In genomic region chr3:120331071-120331470, GRCh38 we compare ENCODE assay signal across 24 cellular contexts. TPM values are rescaled to one million over a fixed set of nuclear protein-coding genes. Genes with fewer than 3 reads are reported as not detected.
DNase-seq lines count a peak whose midpoint lies in the region; ATAC-seq and TF ChIP-seq lines count a peak whose summit lies in the region.
"Had no signal": no experiment of that assay in that cellular context is flagged by ENCODE, and none has a peak within 500 bp of the region (broad histone marks: within the 10 kb centered on the region; RNA-seq: fewer than 3 reads in every experiment).

No MANE protein-coding gene starts in this region.

- H3K36me3 Mint-ChIP-seq in activated T-cell treated with anti-CD3 and anti-CD28 coated beads, Interleukin-2, amount 50 U/mL, for 24 hours (ENCODE audit: low read depth) = peaks cover 84% of the 10 kb centered on the region

- intact Hi-C loops in Right ventricle myocardium superior (cut with DNase I) = no loop called here

- no peaks in the 10 kb centered on the region for H3K9me3 Mint-ChIP-seq in activated T-cell treated with anti-CD3 and anti-CD28 coated beads, Interleukin-2, amount 50 U/mL, for 24 hours
- H3K9me3 Mint-ChIP-seq: CD4-positive, alpha-beta T cell; H9 had no signal

- H3K27ac Mint-ChIP-seq in activated T-cell treated with anti-CD3 and anti-CD28 coated beads, Interleukin-2, amount 50 U/mL, for 24 hours = peak overlapping the region; percentile 6
- H3K27ac Mint-ChIP-seq: CD4-positive, alpha-beta T cell had no signal

- no peaks in the 10 kb centered on the region for H3K27me3 Mint-ChIP-seq in activated T-cell treated with anti-CD3 and anti-CD28 coated beads, Interleukin-2, amount 50 U/mL, for 24 hours
- H3K27me3 Mint-ChIP-seq: CD4-positive, alpha-beta T cell had no signal

- no peak for ATAC-seq in Right ventricle myocardium superior (ENCODE audit: poor library complexity)

- DNase-seq in activated T-cell treated with anti-CD3 and anti-CD28 coated beads, Interleukin-2, amount 50 U/mL, for 24 hours = no peak
- no peak for DNase-seq in activated T-cell treated with anti-CD3 and anti-CD28 coated beads for 4 hours
- peak; percentile 18 for DNase-seq in MV-4-11 (lab: John Stamatoyannopoulos, UW)
- DNase-seq in fibroblast of mammary gland (ENCODE audit: low read depth) = peak; percentile 23
- DNase-seq in renal cortical epithelial cell (ENCODE audit: low read depth) = peak; percentile 63
- DNase-seq in stimulated activated CD4-positive, alpha-beta T cell treated with anti-CD3 and anti-CD28 coated beads, Interleukin-12 subunit alpha, Interleukin-12 subunit beta, amount 100 ng/mL, for 4 hours = no peak
- no peak for DNase-seq in Right ventricle myocardium superior
- no peak for DNase-seq in effector CD8-positive, alpha-beta T cell (lab: John Stamatoyannopoulos, UW)
- DNase-seq: CD4-positive, alpha-beta T cell; DMS53; GM23248; H9; Karpas-422; NCI-H1105 treated with DMSO at 0.1 percent for 48 hours; NCI-H146; NCI-H1930; NCI-H2107; NCI-H446; NCI-H526; RPMI8226; SHP77 treated with DMSO at 0.1 percent for 48 hours; SK-N-SH had no signal

- H3K4me3 Mint-ChIP-seq in activated T-cell treated with anti-CD3 and anti-CD28 coated beads, Interleukin-2, amount 50 U/mL, for 24 hours = no peak overlapping the region
- H3K4me3 Mint-ChIP-seq: CD4-positive, alpha-beta T cell; H9 had no signal

- H3K4me1 Mint-ChIP-seq in activated T-cell treated with anti-CD3 and anti-CD28 coated beads, Interleukin-2, amount 50 U/mL, for 24 hours (ENCODE audit: low read depth) = peaks cover 2% of the 10 kb centered on the region

- TF ChIP-seq CTCF in fibroblast of mammary gland (conservative IDR thresholded peaks at IDR 0.05; ENCODE audit: control insufficient read depth, insufficient read depth, low read depth, low read length) = no peak

- H3K4me3 ChIP-seq in fibroblast of mammary gland (ENCODE audit: control insufficient read depth, low read depth, low read length) = no peak overlapping the region
- H3K4me3 ChIP-seq: BLaER1, GM23248 had no signal

RNA-seq across cellular contexts. Expression of gene LRRC58, which starts 18.1 kb away (rescaled TPM):
- total RNA-seq in renal cortical epithelial cell = 30.7 and 37.2 TPM in 2 replicates
- total RNA-seq in Right ventricle myocardium superior = 7.9 TPM

RNA-seq across cellular contexts. Expression of gene GPR156, which starts 46.0 kb away (rescaled TPM):
- total RNA-seq in renal cortical epithelial cell (0.99 and 2.4 TPM in 2 replicates), Right ventricle myocardium superior (0.35 TPM)
- total RNA-seq: G401, GM23248 had no signal

Comparison
In these comparisons a context has a peak if more than half of its experiments do, and no peak if none do; other contexts are left out.
1. DNase-seq: peak in MV-4-11 (single experiment), fibroblast of mammary gland (single experiment) and renal cortical epithelial cell (single experiment); none in activated T-cell treated with anti-CD3 and anti-CD28 coated beads, Interleukin-2, amount 50 U/mL, for 24 hours (single experiment), activated T-cell treated with anti-CD3 and anti-CD28 coated beads for 4 hours (single experiment), stimulated activated CD4-positive, alpha-beta T cell treated with anti-CD3 and anti-CD28 coated beads, Interleukin-12 subunit alpha, Interleukin-12 subunit beta, amount 100 ng/mL, for 4 hours (single experiment), Right ventricle myocardium superior (single experiment) and effector CD8-positive, alpha-beta T cell (single experiment).